8 cellular contexts compared by ENCODE assay signal in the genomic region with DNA sequence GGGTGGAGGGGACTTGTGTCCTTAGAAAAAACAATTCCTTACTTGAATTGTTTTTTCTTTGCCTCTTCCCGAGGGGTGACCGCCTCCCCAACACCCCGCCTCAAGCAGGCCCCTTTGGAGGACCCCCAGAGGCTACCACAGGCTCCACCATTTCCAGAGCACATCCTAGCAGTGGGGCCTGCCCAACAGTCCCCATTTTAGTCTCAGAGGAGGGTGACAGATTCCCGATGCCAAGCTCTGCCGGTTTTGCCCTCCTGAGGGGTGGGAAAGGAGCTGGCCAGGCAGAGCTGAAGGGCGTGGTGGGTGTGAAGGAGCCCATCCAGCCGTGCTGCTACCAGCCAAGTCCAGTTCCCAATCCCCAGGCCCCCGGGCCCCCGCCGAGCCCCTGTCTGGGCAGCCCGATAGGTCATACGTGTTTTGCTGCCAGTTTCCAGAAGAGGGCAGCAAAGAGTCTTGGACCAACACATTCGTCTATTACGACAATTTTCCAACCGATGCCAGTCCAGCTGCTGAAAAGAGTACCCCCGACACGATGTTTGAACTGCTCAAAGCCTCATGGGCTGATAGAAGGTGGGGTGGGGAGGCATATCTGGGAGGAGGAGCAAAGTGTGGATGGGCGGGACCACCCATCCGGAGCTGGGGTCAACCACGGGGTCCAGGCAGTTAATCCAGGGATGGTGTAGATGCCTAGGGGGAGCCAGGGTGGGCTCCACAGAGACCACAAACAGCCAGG. TPM values are rescaled to one million over a fixed set of nuclear protein-coding genes. Genes with fewer than 3 reads are reported as not detected.
DNase-seq lines count a peak whose midpoint lies in the region; ATAC-seq and TF ChIP-seq lines count a peak whose summit lies in the region.

No MANE protein-coding gene starts in this region.

- H3K9me3 ChIP-seq in SK-N-SH (no peaks in the 10 kb centered on the region), heart left ventricle (no peaks in the 10 kb centered on the region)

- H2AFZ ChIP-seq in SK-N-SH (ENCODE audit: low read depth): peak overlapping the region; percentile 30; the same call in 1 of the 2 replicates

- TF ChIP-seq EP300 in SK-N-SH (IDR thresholded peaks at IDR 0.05; ENCODE audit: borderline replicate concordance in 1 of 2, low read depth in 1 of 2, low read length in 1 of 2): no peak

- no peaks in the 10 kb centered on the region for H3K79me2 ChIP-seq in SK-N-SH (ENCODE audit: insufficient read depth)

- no peaks in the 10 kb centered on the region for H3K9me3 Mint-ChIP-seq in activated naive CD4-positive, alpha-beta T cell treated with anti-CD3 and anti-CD28 coated beads, Interleukin-2, amount 50 U/mL, for 72 hours

- H3K4me3 ChIP-seq in SK-N-SH (ENCODE audit: low read depth in 2 of 2, low read length in 1 of 2) (no peak overlapping the region; a peak in 1 of 4 replicates), heart left ventricle (peak overlapping the region in 3 of 12 donors; percentile 11 to 26 (median 25))

- peak; percentile 90 for TF ChIP-seq RAD21 in SK-N-SH (IDR thresholded peaks at IDR 0.05; ENCODE audit: low read length)

- H3K36me3 Mint-ChIP-seq in activated naive CD4-positive, alpha-beta T cell treated with anti-CD3 and anti-CD28 coated beads, Interleukin-2, amount 50 U/mL, for 72 hours: no peaks in the 10 kb centered on the region

- CTCF ChIA-PET in SK-N-SH (lab: Yijun Ruan, JAX): interaction anchor here (0.6 to 4.7 kb wide), 76 partner anchors 8 to 345 kb away, joined by 3 to 86 read pairs (median 4); partner anchors contain the start of genes EIF4A3, ENDOV and GAA

- peak; percentile 71 to 81 for ATAC-seq in activated naive CD4-positive, alpha-beta T cell treated with anti-CD3 and anti-CD28 coated beads, Interleukin-2, amount 50 U/mL, for 72 hours
- ATAC-seq in heart left ventricle (peak in 3 of 4 donors; percentile 56 to 69 (median 61)), GM21576 (IDR thresholded peaks at IDR 0.05; ENCODE audit: unreplicated experiment) (no peak), GM18873 (IDR thresholded peaks at IDR 0.05; ENCODE audit: low FRiP score, unreplicated experiment) (no peak)

- H3K4me1 ChIP-seq in SK-N-SH (ENCODE audit: control insufficient read depth in 1 of 2, insufficient read depth in 2 of 2, low read depth in 1 of 2, low read length in 1 of 2) (peaks cover 0 to 6% of the 10 kb centered on the region in 2 experiments; a peak in 1 of 4 replicates), heart left ventricle (peaks cover 0 to 8% (median 4%) of the 10 kb centered on the region in 12 donors)

- TF ChIP-seq POLR2A in heart left ventricle (IDR thresholded peaks at IDR 0.05): no peak

- H3K27ac Mint-ChIP-seq in activated naive CD4-positive, alpha-beta T cell treated with anti-CD3 and anti-CD28 coated beads, Interleukin-2, amount 50 U/mL, for 72 hours: no peak overlapping the region

- no peaks in the 10 kb centered on the region for H3K36me3 ChIP-seq in SK-N-SH (replicated peaks in 1 of 2; ENCODE audit: control insufficient read depth in 1 of 2, insufficient read depth in 2 of 2, low read length in 1 of 2)
- H3K36me3 ChIP-seq in heart left ventricle: no peaks in the 10 kb centered on the region

- H3K9me2 ChIP-seq in SK-N-SH: no peaks in the 10 kb centered on the region

- intact Hi-C loops in heart left ventricle (cut with DNase I): loop anchor here in 5 of 10 donors (5.0 to 10.0 kb wide), 3 partner anchors 48 to 78 kb away; partner anchors contain the start of genes CCDC40 (in 1 of the 5) and TBC1D16 (in 1 of the 5)

- no peaks in the 10 kb centered on the region for H3F3A ChIP-seq in SK-N-SH (replicated peaks; ENCODE audit: insufficient read depth)

- 30% methylated on average over 20 of the region's 20 CpGs for WGBS in SK-N-SH (ENCODE audit: low lambda C conversion rate)
- 28 to 42% (median 30%) methylated on average over 16 to 20 of the region's 20 CpGs for WGBS in heart left ventricle, 4 donors

- no peak overlapping the region for H3K4me2 ChIP-seq in SK-N-SH

- POLR2A ChIA-PET in SK-N-SH (lab: Yijun Ruan, JAX): interaction anchor here (0.9 kb wide), 1 partner anchor 19 kb away, joined by 3 read pairs; the partner anchor contains the start of gene GAA

- no peak overlapping the region for H3K27ac ChIP-seq in SK-N-SH (ENCODE audit: low read depth in 2 of 2, low read length in 1 of 2)
- no peak overlapping the region for H3K27ac ChIP-seq in heart left ventricle

- no peak overlapping the region for H3K9ac ChIP-seq in SK-N-SH

- DNase-seq in ELR (ENCODE audit: low read depth) (peak; percentile 81), NCI-H1105 (lab: John Stamatoyannopoulos, UW) (peak; percentile 20), SK-N-SH (peak; percentile 94), heart left ventricle (peak in 4 of 5 donors; percentile 49 to 63 (median 50)), pulmonary artery endothelial cell (ENCODE audit: low read depth, low spot score) (peak; percentile 27)
- DNase-seq in activated naive CD4-positive, alpha-beta T cell treated with anti-CD3 and anti-CD28 coated beads, Interleukin-2, amount 50 U/mL, for 72 hours (ENCODE audit: low spot score in 2 of 2): peak in 1 of 2 donors; percentile 67

- H4K20me1 ChIP-seq in SK-N-SH (ENCODE audit: insufficient read depth): no peaks in the 10 kb centered on the region

- TF ChIP-seq CTCF in SK-N-SH (IDR thresholded peaks at IDR 0.05): peak; percentile 90
- TF ChIP-seq CTCF in heart left ventricle (IDR thresholded peaks at IDR 0.05): peak; percentile 65 to 82 (median 76)

- no peaks in the 10 kb centered on the region for H3K27me3 ChIP-seq in SK-N-SH (ENCODE audit: insufficient read depth)
- H3K27me3 ChIP-seq in heart left ventricle: no peaks in the 10 kb centered on the region

TF ChIP-seq in SK-N-SH, 30 proteins besides CTCF, POLR2A, EP300 and RAD21:
- TF ChIP-seq TCF12 (IDR thresholded peaks at IDR 0.05) (no peak), MAX (IDR thresholded peaks at IDR 0.05; ENCODE audit: low read depth) (peak; percentile 29; the same call in 1 of the 2 replicates), SMC3 (IDR thresholded peaks at IDR 0.05; ENCODE audit: low read depth, low read length) (peak; percentile 80)
- TF ChIP-seq, protein P1, sequence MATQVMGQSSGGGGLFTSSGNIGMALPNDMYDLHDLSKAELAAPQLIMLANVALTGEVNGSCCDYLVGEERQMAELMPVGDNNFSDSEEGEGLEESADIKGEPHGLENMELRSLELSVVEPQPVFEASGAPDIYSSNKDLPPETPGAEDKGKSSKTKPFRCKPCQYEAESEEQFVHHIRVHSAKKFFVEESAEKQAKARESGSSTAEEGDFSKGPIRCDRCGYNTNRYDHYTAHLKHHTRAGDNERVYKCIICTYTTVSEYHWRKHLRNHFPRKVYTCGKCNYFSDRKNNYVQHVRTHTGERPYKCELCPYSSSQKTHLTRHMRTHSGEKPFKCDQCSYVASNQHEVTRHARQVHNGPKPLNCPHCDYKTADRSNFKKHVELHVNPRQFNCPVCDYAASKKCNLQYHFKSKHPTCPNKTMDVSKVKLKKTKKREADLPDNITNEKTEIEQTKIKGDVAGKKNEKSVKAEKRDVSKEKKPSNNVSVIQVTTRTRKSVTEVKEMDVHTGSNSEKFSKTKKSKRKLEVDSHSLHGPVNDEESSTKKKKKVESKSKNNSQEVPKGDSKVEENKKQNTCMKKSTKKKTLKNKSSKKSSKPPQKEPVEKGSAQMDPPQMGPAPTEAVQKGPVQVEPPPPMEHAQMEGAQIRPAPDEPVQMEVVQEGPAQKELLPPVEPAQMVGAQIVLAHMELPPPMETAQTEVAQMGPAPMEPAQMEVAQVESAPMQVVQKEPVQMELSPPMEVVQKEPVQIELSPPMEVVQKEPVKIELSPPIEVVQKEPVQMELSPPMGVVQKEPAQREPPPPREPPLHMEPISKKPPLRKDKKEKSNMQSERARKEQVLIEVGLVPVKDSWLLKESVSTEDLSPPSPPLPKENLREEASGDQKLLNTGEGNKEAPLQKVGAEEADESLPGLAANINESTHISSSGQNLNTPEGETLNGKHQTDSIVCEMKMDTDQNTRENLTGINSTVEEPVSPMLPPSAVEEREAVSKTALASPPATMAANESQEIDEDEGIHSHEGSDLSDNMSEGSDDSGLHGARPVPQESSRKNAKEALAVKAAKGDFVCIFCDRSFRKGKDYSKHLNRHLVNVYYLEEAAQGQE (IDR thresholded peaks at IDR 0.05; ENCODE audit: low read depth, low read length): peak; percentile 29; the same call in 1 of the 2 replicates

RNA-seq across cellular contexts. Expression of gene GAA, which starts 18.8 kb away (rescaled TPM):
- 19.5 and 27.3 TPM in 2 replicates for polyA plus RNA-seq in SK-N-SH (2012; rRNA removed)
- 14.3 and 26.4 TPM in 2 replicates for polyA plus RNA-seq in SK-N-SH (2012; cell fraction: cytosol; rRNA removed)
- polyA plus RNA-seq in SK-N-SH (2012; cell fraction: nucleus; rRNA removed): 132 and 175 TPM in 2 replicates
- total RNA-seq in activated naive CD4-positive, alpha-beta T cell treated with anti-CD3 and anti-CD28 coated beads, Interleukin-2, amount 50 U/mL, for 72 hours: 10 to 100 TPM; 34.2 to 36.3 TPM
- total RNA-seq in heart left ventricle: 100 to 1,000 TPM in 1 of 9 donors, 10 to 100 TPM in 8; 27.5 to 109 (median 48.0) TPM
- 10 to 100 TPM; 31.2 to 33.0 TPM for polyA plus RNA-seq in heart left ventricle
- 16.9 and 17.6 TPM in 2 replicates for total RNA-seq in pulmonary artery endothelial cell

RNA-seq across cellular contexts. Expression of gene CCDC40, which starts 46.1 kb away (rescaled TPM):
- polyA plus RNA-seq in SK-N-SH (2012; rRNA removed) (17.3 and 21.6 TPM in 2 replicates), heart left ventricle (1 to 10 TPM; 2.7 to 6.1 TPM)
- 8.0 and 8.3 TPM in 2 replicates for polyA plus RNA-seq in SK-N-SH (2012; cell fraction: cytosol; rRNA removed)
- polyA plus RNA-seq in SK-N-SH (2012; cell fraction: nucleus; rRNA removed): 87.6 and 92.0 TPM in 2 replicates
- under 1 TPM; 0.45 to 0.50 TPM for total RNA-seq in activated naive CD4-positive, alpha-beta T cell treated with anti-CD3 and anti-CD28 coated beads, Interleukin-2, amount 50 U/mL, for 72 hours
- total RNA-seq in heart left ventricle (1 to 10 TPM; 2.4 to 9.0 (median 5.9) TPM), pulmonary artery endothelial cell (0.73 and 0.95 TPM in 2 replicates)

RNA-seq across cellular contexts. Expression of gene TBC1D16, which starts 46.9 kb away (rescaled TPM):
- polyA plus RNA-seq in SK-N-SH (2012; rRNA removed) (14.5 and 15.3 TPM in 2 replicates), heart left ventricle (10 to 100 TPM in 1 of 2 donors, 1 to 10 TPM in 1; 5.3 to 14.1 TPM)
- 7.9 and 13.0 TPM in 2 replicates for polyA plus RNA-seq in SK-N-SH (2012; cell fraction: cytosol; rRNA removed)
- polyA plus RNA-seq in SK-N-SH (2012; cell fraction: nucleus; rRNA removed): 22.6 and 24.9 TPM in 2 replicates
- 10 to 100 TPM in 1 of 2 donors, 1 to 10 TPM in 1; 5.2 to 10.2 TPM for total RNA-seq in activated naive CD4-positive, alpha-beta T cell treated with anti-CD3 and anti-CD28 coated beads, Interleukin-2, amount 50 U/mL, for 72 hours
- total RNA-seq in heart left ventricle (10 to 100 TPM; 12.3 to 22.1 (median 17.5) TPM), pulmonary artery endothelial cell (41.1 and 43.6 TPM in 2 replicates)

Comparison
In these comparisons a context has a peak if more than half of its experiments do, and no peak if none do; other contexts are left out.
1. ATAC-seq: peak in activated naive CD4-positive, alpha-beta T cell treated with anti-CD3 and anti-CD28 coated beads, Interleukin-2, amount 50 U/mL, for 72 hours (2 of 2) and heart left ventricle (3 of 4); none in GM21576 (single experiment) and GM18873 (single experiment).